18 cellular contexts compared by ENCODE assay signal in the genomic region with DNA sequence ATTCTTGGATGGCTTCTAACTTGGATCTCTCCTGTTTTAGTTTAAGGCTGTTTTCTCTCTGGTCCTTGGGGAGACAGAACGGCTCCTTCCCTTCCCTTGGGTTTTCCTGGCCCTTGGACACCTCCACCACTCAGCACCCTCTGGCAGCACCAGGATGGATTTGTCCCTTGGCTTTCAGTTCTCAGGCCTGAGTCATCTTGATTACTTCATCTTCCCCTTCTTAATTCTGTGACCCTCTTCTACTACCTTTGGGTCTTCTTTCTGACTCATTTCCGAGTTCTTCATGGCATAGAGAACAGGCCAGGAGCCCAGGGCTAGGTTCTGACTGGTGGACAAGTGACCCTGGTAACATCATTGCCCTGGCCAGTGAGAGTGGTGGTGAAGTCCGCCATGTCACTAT. TPM values are rescaled to one million over a fixed set of nuclear protein-coding genes. Genes with fewer than 3 reads are reported as not detected.
DNase-seq lines count a peak whose midpoint lies in the region; ATAC-seq and TF ChIP-seq lines count a peak whose summit lies in the region.
"Had no signal": no experiment of that assay in that cellular context is flagged by ENCODE, and none has a peak within 500 bp of the region (broad histone marks: within the 10 kb centered on the region; RNA-seq: fewer than 3 reads in every experiment).

No MANE protein-coding gene starts in this region.

- H3K27ac ChIP-seq in ACC112 (ENCODE audit: low read depth, low read length) (peak overlapping the region; percentile 30), neural progenitor cell (no peak overlapping the region)
- H3K27ac ChIP-seq: A549, heart right ventricle had no signal

- H3F3A ChIP-seq in neural progenitor cell (ENCODE audit: low read depth), result peaks cover 9% of the 10 kb centered on the region

- H3K4me1 ChIP-seq in ACC112 (ENCODE audit: control insufficient read depth, insufficient read depth, low read length, unreplicated experiment) (peaks cover 55% of the 10 kb centered on the region), neural progenitor cell (peaks cover 46% of the 10 kb centered on the region)

- peak; percentile 83 for DNase-seq in MG63
- DNase-seq in cardiac fibroblast (ENCODE audit: low read depth in 2 of 2), result peak; percentile 24 to 54
- DNase-seq in neural progenitor cell (ENCODE audit: low spot score), result no peak
- no peak for DNase-seq in COR-L47 (lab: John Stamatoyannopoulos, UW)
- DNase-seq: activated CD4-positive, CD25-positive, alpha-beta regulatory T cell treated with anti-CD3 and anti-CD28 coated beads, Interleukin-2, amount 50 U/mL, for 72 hours; activated naive CD4-positive, alpha-beta T cell treated with anti-CD3 and anti-CD28 coated beads, Interleukin-2, amount 10 ng/mL, durations not matched to agents 7 days and 5 days; heart right ventricle; mucosa of descending colon; ovary; Right ventricle myocardium superior; stimulated activated naive CD8-positive, alpha-beta T cell treated with anti-CD3 and anti-CD28 coated beads, Interleukin-15, amount 100 ng/mL, for 72 hours had no signal

- H3K9me3 ChIP-seq in MG63, result no peaks in the 10 kb centered on the region
- no peaks in the 10 kb centered on the region for H3K9me3 ChIP-seq in neural progenitor cell (ENCODE audit: low read depth)
- H3K9me3 ChIP-seq: A549, heart right ventricle, mucosa of descending colon, ovary had no signal

- H3K27me3 Mint-ChIP-seq in neural progenitor cell (ENCODE audit: insufficient read depth, low read depth), result peaks cover 3% of the 10 kb centered on the region
- H3K27me3 Mint-ChIP-seq: stimulated activated naive CD8-positive, alpha-beta T cell treated with anti-CD3 and anti-CD28 coated beads, Interleukin-15, amount 100 ng/mL, for 72 hours had no signal

- no peak overlapping the region for H3K4me3 Mint-ChIP-seq in neural progenitor cell
- H3K4me3 Mint-ChIP-seq: activated naive CD4-positive, alpha-beta T cell treated with anti-CD3 and anti-CD28 coated beads, Interleukin-2, amount 10 ng/mL, durations not matched to agents 7 days and 5 days; central memory CD8-positive, alpha-beta T cell; stimulated activated naive CD8-positive, alpha-beta T cell treated with anti-CD3 and anti-CD28 coated beads, Interleukin-15, amount 100 ng/mL, for 72 hours had no signal

- TF ChIP-seq CTCF in cardiac fibroblast (IDR thresholded peaks at IDR 0.05; ENCODE audit: low read depth, low read length), result no peak
- no peak for TF ChIP-seq CTCF in neural progenitor cell (IDR thresholded peaks at IDR 0.05)

- H3K4me1 Mint-ChIP-seq in neural progenitor cell, result peaks cover 71% of the 10 kb centered on the region

- peaks cover 2% of the 10 kb centered on the region for H3K79me2 ChIP-seq in ACC112 (ENCODE audit: control insufficient read depth, insufficient read depth, low read length, unreplicated experiment)
- peaks cover 100% of the 10 kb centered on the region for H3K79me2 ChIP-seq in neural progenitor cell (ENCODE audit: low read depth)

- peaks cover 68% of the 10 kb centered on the region for H3K36me3 Mint-ChIP-seq in neural progenitor cell

- no peak overlapping the region for H3K4me3 ChIP-seq in ACC112 (ENCODE audit: low read depth, low read length)
- no peak overlapping the region for H3K4me3 ChIP-seq in MG63
- H3K4me3 ChIP-seq in cardiac fibroblast (replicated peaks in 1 of 2; ENCODE audit: low read depth in 2 of 2, low read length in 2 of 2), result no peak overlapping the region
- no peak overlapping the region for H3K4me3 ChIP-seq in neural progenitor cell
- H3K4me3 ChIP-seq: A549, heart right ventricle, mucosa of descending colon, ovary had no signal

- H4K20me1 ChIP-seq in neural progenitor cell (ENCODE audit: low read depth), result peaks cover 100% of the 10 kb centered on the region

- H3K27ac Mint-ChIP-seq in neural progenitor cell, result peak overlapping the region; percentile 19
- H3K27ac Mint-ChIP-seq: activated naive CD4-positive, alpha-beta T cell treated with anti-CD3 and anti-CD28 coated beads, Interleukin-2, amount 10 ng/mL, durations not matched to agents 7 days and 5 days; stimulated activated naive CD8-positive, alpha-beta T cell treated with anti-CD3 and anti-CD28 coated beads, Interleukin-15, amount 100 ng/mL, for 72 hours had no signal

- no peak overlapping the region for H3K9ac ChIP-seq in neural progenitor cell

- H3K36me3 ChIP-seq in ACC112 (ENCODE audit: insufficient read depth, low read length), result 0 out of 2 replicates have a peak, but pooled peaks cover 3% of the 10 kb centered on the region
- H3K36me3 ChIP-seq in MG63, result no peaks in the 10 kb centered on the region; the same call in none of the 2 replicates
- peaks cover 5% of the 10 kb centered on the region for H3K36me3 ChIP-seq in neural progenitor cell
- H3K36me3 ChIP-seq: heart right ventricle, ovary had no signal

- H3K27me3 ChIP-seq in ACC112 (ENCODE audit: insufficient read depth, low read length), result no peaks in the 10 kb centered on the region
- H3K27me3 ChIP-seq in MG63, result no peaks in the 10 kb centered on the region
- H3K27me3 ChIP-seq in neural progenitor cell, result no peaks in the 10 kb centered on the region
- H3K27me3 ChIP-seq: heart right ventricle, ovary had no signal

- ATAC-seq in HG02763 (IDR thresholded peaks at IDR 0.05; ENCODE audit: unreplicated experiment) (no peak), GM18517 (IDR thresholded peaks at IDR 0.05; ENCODE audit: unreplicated experiment) (no peak), HG03354 (IDR thresholded peaks at IDR 0.05; ENCODE audit: poor library complexity, severe bottlenecking, unreplicated experiment) (no peak)
- ATAC-seq: A549; heart right ventricle; mucosa of descending colon; stimulated activated naive CD8-positive, alpha-beta T cell treated with anti-CD3 and anti-CD28 coated beads, Interleukin-15, amount 100 ng/mL, for 72 hours had no signal

- H2AFZ ChIP-seq in ACC112 (ENCODE audit: low read length, unreplicated experiment) (no peak overlapping the region), neural progenitor cell (replicated peaks) (no peak overlapping the region)

- no peaks in the 10 kb centered on the region for H3K9me3 Mint-ChIP-seq in neural progenitor cell
- H3K9me3 Mint-ChIP-seq: activated naive CD4-positive, alpha-beta T cell treated with anti-CD3 and anti-CD28 coated beads, Interleukin-2, amount 10 ng/mL, durations not matched to agents 7 days and 5 days had no signal

- no peak overlapping the region for H3K4me2 ChIP-seq in neural progenitor cell
- H3K4me2 ChIP-seq: A549 had no signal

RNA-seq across cellular contexts. Expression of a gene that starts 14.9 kb away (rescaled TPM):
- 191 and 249 TPM in 2 replicates for total RNA-seq in MG63 (2014; rRNA removed; shearing (Covaris generic); ENCODE audit: low replicate concordance)
- total RNA-seq in neural progenitor cell (ENCODE audit: low replicate concordance), result 371 and 935 TPM in 2 replicates

RNA-seq across cellular contexts. Expression of a gene that starts 47.2 kb away (rescaled TPM):
- 1.8 and 3.8 TPM in 2 replicates for total RNA-seq in MG63 (2014; rRNA removed; shearing (Covaris generic); ENCODE audit: low replicate concordance)
- 150 and 249 TPM in 2 replicates for total RNA-seq in neural progenitor cell (ENCODE audit: low replicate concordance)
- total RNA-seq: T-helper 2 cell treated with Interferon-gamma antibody and Interleukin-4, amounts not matched to agents 100 ng/mL and 5 ng/mL, for 36 hours had no signal

Comparison
In these comparisons a context has a peak if more than half of its experiments do, and no peak if none do; other contexts are left out.
1. DNase-seq: peak in MG63 (single experiment) and cardiac fibroblast (2 of 2); none in neural progenitor cell (single experiment) and COR-L47 (single experiment).
2. RNA of a gene that starts 47.2 kb away (total RNA-seq): 150 to 249 TPM in neural progenitor cell; 1.8 to 3.8 TPM in MG63; every median in the first group is over 10 times any median in the second.